Comparison of ENCODE assay signal across 15 cellular contexts in genomic region chr12:94290353-94290752, GRCh38.
A peak's percentile ranks its signal among the peaks of the same experiment; 100 is the strongest.
DNase-seq lines count a peak whose midpoint lies in the region; ATAC-seq and TF ChIP-seq lines count a peak whose summit lies in the region.
"Had no signal": no experiment of that assay in that cellular context is flagged by ENCODE, and none has a peak within 500 bp of the region (broad histone marks: within the 10 kb centered on the region; RNA-seq: fewer than 3 reads in every experiment).

No MANE protein-coding gene starts in this region.

- peaks cover 66% of the 10 kb centered on the region for H3K36me3 Mint-ChIP-seq in CD8-positive, alpha-beta T cell
- H3K36me3 Mint-ChIP-seq in activated CD4-positive, alpha-beta T cell treated with anti-CD3 and anti-CD28 coated beads, Interleukin-2, amount 10 ng/mL, durations not matched to agents 7 days and 5 days (ENCODE audit: low read depth): peaks cover 28% of the 10 kb centered on the region

- TF ChIP-seq CTCF in CD8-positive, alpha-beta T cell (IDR thresholded peaks at IDR 0.05): no peak
- TF ChIP-seq CTCF in SK-N-SH (IDR thresholded peaks at IDR 0.05) (0 out of 2 replicates have a peak, but pooled peaks have one; percentile 20), left ventricle myocardium inferior (IDR thresholded peaks at IDR 0.05; ENCODE audit: borderline replicate concordance) (no peak)

- H3K27me3 Mint-ChIP-seq in CD8-positive, alpha-beta T cell (ENCODE audit: low read depth): no peaks in the 10 kb centered on the region
- no peaks in the 10 kb centered on the region for H3K27me3 Mint-ChIP-seq in activated CD4-positive, alpha-beta T cell treated with anti-CD3 and anti-CD28 coated beads, Interleukin-2, amount 10 ng/mL, durations not matched to agents 7 days and 5 days

- CTCF ChIA-PET in CD8-positive, alpha-beta T cell (lab: Charles Lee): interaction anchor here (1.1 to 2.2 kb wide), 3 partner anchors 117 to 156 kb away, joined by 3 to 7 read pairs (median 5); no protein-coding TSS in a partner anchor
- CTCF ChIA-PET in SK-N-SH (lab: Yijun Ruan, JAX): interaction anchor here (0.6 to 0.9 kb wide), 2 partner anchors 17 to 161 kb away, joined by 3 read pairs; no protein-coding TSS in a partner anchor
- CTCF ChIA-PET in activated CD4-positive, alpha-beta T cell treated with anti-CD3 and anti-CD28 coated beads, Interleukin-2, amount 10 ng/mL, durations not matched to agents 7 days and 5 days (lab: Charles Lee): interaction anchor here (1.4 to 2.1 kb wide), 3 partner anchors 10 to 17 kb away, joined by 3 to 9 read pairs (median 6); no protein-coding TSS in a partner anchor

- H3K27me3 ChIP-seq in CD8-positive, alpha-beta T cell (ENCODE audit: insufficient read depth, low read length): no peaks in the 10 kb centered on the region
- no peaks in the 10 kb centered on the region for H3K27me3 ChIP-seq in SK-N-SH (ENCODE audit: insufficient read depth)
- H3K27me3 ChIP-seq in left ventricle myocardium inferior (ENCODE audit: low read depth): no peaks in the 10 kb centered on the region

- POLR2A ChIA-PET in CD8-positive, alpha-beta T cell (lab: Charles Lee): interaction anchor here (1.1 to 2.6 kb wide), 2 partner anchors 8 to 27 kb away, joined by 4 to 10 read pairs; no protein-coding TSS in a partner anchor
- POLR2A ChIA-PET in SK-N-SH (lab: Yijun Ruan, JAX): no interaction called here
- POLR2A ChIA-PET in activated CD4-positive, alpha-beta T cell treated with anti-CD3 and anti-CD28 coated beads, Interleukin-2, amount 10 ng/mL, durations not matched to agents 7 days and 5 days (lab: Charles Lee): interaction anchor here (0.6 kb wide), 1 partner anchor 82 kb away, joined by 3 read pairs; no protein-coding TSS in a partner anchor

- peaks cover 12% of the 10 kb centered on the region for H3K36me3 ChIP-seq in CD8-positive, alpha-beta T cell (ENCODE audit: insufficient read depth, low read length)
- H3K36me3 ChIP-seq in SK-N-SH (replicated peaks in 1 of 2; ENCODE audit: control insufficient read depth in 1 of 2, insufficient read depth in 2 of 2, low read length in 1 of 2): no peaks in the 10 kb centered on the region
- no peaks in the 10 kb centered on the region for H3K36me3 ChIP-seq in left ventricle myocardium inferior

- ATAC-seq in CD8-positive, alpha-beta T cell: no peak
- ATAC-seq in sciatic nerve (peak; percentile 43), HG02678 (IDR thresholded peaks at IDR 0.05; ENCODE audit: unreplicated experiment) (no peak)
- ATAC-seq: HepG2 had no signal

- no peak overlapping the region for H3K9ac ChIP-seq in SK-N-SH

- no peak for DNase-seq in CD8-positive, alpha-beta T cell
- no peak for DNase-seq in SK-N-SH
- DNase-seq in left ventricle myocardium inferior: no peak
- no peak for DNase-seq in sciatic nerve (ENCODE audit: low spot score)
- no peak for DNase-seq in activated CD4-positive, alpha-beta T cell treated with anti-CD3 and anti-CD28 coated beads, Interleukin-2, amount 10 ng/mL, durations not matched to agents 7 days and 5 days
- DNase-seq in DMS 273 treated with DMSO at 0.1 percent for 48 hours (lab: John Stamatoyannopoulos, UW): no peak
- no peak for DNase-seq in cerebellum (ENCODE audit: low spot score)
- DNase-seq: activated CD8-positive, alpha-beta memory T cell treated with anti-CD3 and anti-CD28 coated beads for 24 hours; activated naive CD4-positive, alpha-beta T cell treated with anti-CD3 and anti-CD28 coated beads, Interleukin-2, amount 50 U/mL, for 16 hours; AML-193; stimulated activated CD4-positive, alpha-beta T cell treated with anti-CD3 and anti-CD28 coated beads, Interleukin-15, amount 100 ng/mL, for 24 hours; stimulated activated CD8-positive, alpha-beta memory T cell treated with anti-CD3 and anti-CD28 coated beads, Interleukin-4, amount 100 ng/mL, for 48 hours had no signal

- H3K4me1 Mint-ChIP-seq in CD8-positive, alpha-beta T cell (ENCODE audit: low read depth): no peaks in the 10 kb centered on the region
- H3K4me1 Mint-ChIP-seq in activated CD4-positive, alpha-beta T cell treated with anti-CD3 and anti-CD28 coated beads, Interleukin-2, amount 10 ng/mL, durations not matched to agents 7 days and 5 days: no peaks in the 10 kb centered on the region

- TF ChIP-seq RAD21 in SK-N-SH (IDR thresholded peaks at IDR 0.05; ENCODE audit: low read length): peak; percentile 5; the same call in 1 of the 2 replicates

- H3K4me3 Mint-ChIP-seq in CD8-positive, alpha-beta T cell: no peak overlapping the region
- H3K4me3 Mint-ChIP-seq in activated CD4-positive, alpha-beta T cell treated with anti-CD3 and anti-CD28 coated beads, Interleukin-2, amount 10 ng/mL, durations not matched to agents 7 days and 5 days: no peak overlapping the region
- H3K4me3 Mint-ChIP-seq: T-helper 2 cell treated with Interferon-gamma antibody and Interleukin-4, amounts not matched to agents 5 μg/mL and 100 μg/mL, for 36 hours had no signal

- H3K27ac ChIP-seq in CD8-positive, alpha-beta T cell (ENCODE audit: low read depth, low read length): no peak overlapping the region
- H3K27ac ChIP-seq in SK-N-SH (ENCODE audit: low read depth in 2 of 2, low read length in 1 of 2) (peak overlapping the region; percentile 77 to 85), left ventricle myocardium inferior (replicated peaks) (peak overlapping the region; percentile 74)

- peaks cover 13% of the 10 kb centered on the region for H3F3A ChIP-seq in SK-N-SH (replicated peaks; ENCODE audit: insufficient read depth)

- H3K79me2 ChIP-seq in SK-N-SH (ENCODE audit: insufficient read depth): no peaks in the 10 kb centered on the region

- H3K27ac Mint-ChIP-seq in CD8-positive, alpha-beta T cell: peak overlapping the region; percentile 41
- H3K27ac Mint-ChIP-seq in activated CD4-positive, alpha-beta T cell treated with anti-CD3 and anti-CD28 coated beads, Interleukin-2, amount 10 ng/mL, durations not matched to agents 7 days and 5 days: no peak overlapping the region
- H3K27ac Mint-ChIP-seq: T-helper 2 cell treated with Interferon-gamma antibody and Interleukin-4, amounts not matched to agents 5 μg/mL and 100 μg/mL, for 36 hours had no signal

- H3K4me3 ChIP-seq in CD8-positive, alpha-beta T cell (ENCODE audit: low read depth, low read length): no peak overlapping the region
- no peak overlapping the region for H3K4me3 ChIP-seq in SK-N-SH (ENCODE audit: low read depth in 2 of 2, low read length in 1 of 2)
- peak overlapping the region; percentile 15 for H3K4me3 ChIP-seq in left ventricle myocardium inferior

- WGBS in SK-N-SH (ENCODE audit: low lambda C conversion rate): 33% methylated on average over 4 of the region's 4 CpGs

- no peaks in the 10 kb centered on the region for H3K9me3 Mint-ChIP-seq in CD8-positive, alpha-beta T cell
- no peaks in the 10 kb centered on the region for H3K9me3 Mint-ChIP-seq in activated CD4-positive, alpha-beta T cell treated with anti-CD3 and anti-CD28 coated beads, Interleukin-2, amount 10 ng/mL, durations not matched to agents 7 days and 5 days
- H3K9me3 Mint-ChIP-seq: T-helper 2 cell treated with Interferon-gamma antibody and Interleukin-4, amounts not matched to agents 5 μg/mL and 100 μg/mL, for 36 hours had no signal

- H3K4me2 ChIP-seq in SK-N-SH: peak overlapping the region; percentile 67; the same call in 1 of the 2 replicates

- no peak for TF ChIP-seq EP300 in SK-N-SH (IDR thresholded peaks at IDR 0.05; ENCODE audit: borderline replicate concordance in 1 of 2, low read depth in 1 of 2, low read length in 1 of 2)

- intact Hi-C loops in CD8-positive, alpha-beta T cell (cut with DNase I, micrococcal nuclease): loop anchor here in 1 of 2 experiments (10.0 kb wide), 1 partner anchor 86 kb away; no protein-coding TSS in a partner anchor
- intact Hi-C loops in left ventricle myocardium inferior (cut with micrococcal nuclease) (no loop called here), sciatic nerve (cut with DNase I) (no loop called here)

- H3K9me3 ChIP-seq in CD8-positive, alpha-beta T cell (ENCODE audit: low read length): no peaks in the 10 kb centered on the region
- no peaks in the 10 kb centered on the region for H3K9me3 ChIP-seq in SK-N-SH
- no peaks in the 10 kb centered on the region for H3K9me3 ChIP-seq in left ventricle myocardium inferior (replicated peaks)

- no peaks in the 10 kb centered on the region for H3K4me1 ChIP-seq in CD8-positive, alpha-beta T cell (ENCODE audit: insufficient read depth, low read length)
- H3K4me1 ChIP-seq in SK-N-SH (ENCODE audit: control insufficient read depth in 1 of 2, insufficient read depth in 2 of 2, low read depth in 1 of 2, low read length in 1 of 2): peaks cover 17 to 53% of the 10 kb centered on the region in 2 experiments; a peak in 3 of 4 replicates
- H3K4me1 ChIP-seq in left ventricle myocardium inferior: peaks cover 29% of the 10 kb centered on the region

- H3K9me2 ChIP-seq in SK-N-SH: no peaks in the 10 kb centered on the region

- no peaks in the 10 kb centered on the region for H4K20me1 ChIP-seq in SK-N-SH (ENCODE audit: insufficient read depth)

- H2AFZ ChIP-seq in SK-N-SH (ENCODE audit: low read depth): peak overlapping the region; percentile 37; the same call in 1 of the 2 replicates

TF ChIP-seq in SK-N-SH, 30 proteins besides CTCF, POLR2A, EP300 and RAD21:
- TF ChIP-seq TCF12 (IDR thresholded peaks at IDR 0.05) (no peak), SMC3 (IDR thresholded peaks at IDR 0.05; ENCODE audit: low read depth, low read length) (no peak), GABPA (IDR thresholded peaks at IDR 0.05; ENCODE audit: low read depth) (no peak)
